Comparison of ENCODE assay signal across 1 cellular context in the genomic region with DNA sequence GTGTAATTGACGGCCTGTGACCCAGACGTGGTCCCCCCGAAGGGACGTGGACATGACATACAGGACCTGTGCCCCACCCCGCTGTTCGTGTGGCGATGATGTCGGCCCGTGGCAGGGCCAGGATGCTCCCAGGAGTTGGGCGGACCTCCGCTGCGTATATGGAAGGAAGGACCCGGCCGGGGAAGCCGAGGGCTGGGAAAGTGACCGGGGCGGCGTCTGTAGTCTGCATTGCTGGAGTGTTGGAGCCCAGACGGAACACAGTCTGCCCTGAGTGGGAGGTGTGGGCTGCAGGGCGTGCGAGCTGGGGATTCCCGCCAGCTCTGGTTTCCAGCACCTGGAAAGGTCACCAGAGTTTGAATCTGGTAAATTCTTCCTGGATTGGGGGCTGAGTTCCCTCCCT.
A peak's percentile ranks its signal among the peaks of the same experiment; 100 is the strongest.
TF ChIP-seq lines count a peak whose summit lies in the region.

No MANE protein-coding gene starts in this region.

TF ChIP-seq in HepG2, 621 proteins besides CTCF, POLR2A, EP300 and RAD21:
- no peak for TF ChIP-seq RFX1 (IDR thresholded peaks at IDR 0.05)
- no peak for TF ChIP-seq KLF15 (CRISPR knock-in tag; IDR thresholded peaks at IDR 0.05; ENCODE audit: borderline replicate concordance)
- TF ChIP-seq FLYWCH1 (CRISPR knock-in tag; IDR thresholded peaks at IDR 0.05), result no peak
- peak; percentile 30 for TF ChIP-seq AGO2 (optimal IDR thresholded peaks at IDR 0.05; ENCODE audit: low read depth, low read length)
- no peak for TF ChIP-seq ZNF292 (CRISPR knock-in tag; IDR thresholded peaks at IDR 0.05; ENCODE audit: borderline replicate concordance, low read depth)
- no peak for TF ChIP-seq FOXM1 (CRISPR knock-in tag; IDR thresholded peaks at IDR 0.05)
